ENCODE assay signal across 30 cellular contexts in genomic region chr16:56415849-56416248, GRCh38. TPM values are rescaled to one million over a fixed set of nuclear protein-coding genes. Genes with fewer than 3 reads are reported as not detected.
A peak's percentile ranks its signal among the peaks of the same experiment; 100 is the strongest.
DNase-seq lines count a peak whose midpoint lies in the region; ATAC-seq and TF ChIP-seq lines count a peak whose summit lies in the region.
"Had no signal": no experiment of that assay in that cellular context is flagged by ENCODE, and none has a peak within 500 bp of the region (broad histone marks: within the 10 kb centered on the region; RNA-seq: fewer than 3 reads in every experiment).

No MANE protein-coding gene starts in this region.

- H3K9me3 ChIP-seq in upper lobe of right lung = no peaks in the 10 kb centered on the region
- no peaks in the 10 kb centered on the region for H3K9me3 ChIP-seq in left lung
- H3K9me3 ChIP-seq: thyroid gland had no signal

- no peaks in the 10 kb centered on the region for H3K27me3 Mint-ChIP-seq in activated naive CD4-positive, alpha-beta T cell treated with anti-CD3 and anti-CD28 coated beads, Interleukin-2, amount 50 U/mL, for 24 hours
- no peaks in the 10 kb centered on the region for H3K27me3 Mint-ChIP-seq in central memory CD8-positive, alpha-beta T cell
- H3K27me3 Mint-ChIP-seq: activated T-cell treated with anti-CD3 and anti-CD28 coated beads, Interleukin-2, amount 50 U/mL, for 24 hours; stimulated activated naive CD8-positive, alpha-beta T cell treated with anti-CD3 and anti-CD28 coated beads, Interleukin-15, amount 100 ng/mL, for 72 hours had no signal

- no peak for TF ChIP-seq CTCF in upper lobe of right lung (IDR thresholded peaks at IDR 0.05)
- no peak for TF ChIP-seq CTCF in left lung (IDR thresholded peaks at IDR 0.05)

- H3K4me1 ChIP-seq in upper lobe of right lung (no peaks in the 10 kb centered on the region), left lung (peaks cover 0 to 17% of the 10 kb centered on the region in 2 donors)

- H3K4me3 Mint-ChIP-seq in activated naive CD4-positive, alpha-beta T cell treated with anti-CD3 and anti-CD28 coated beads, Interleukin-2, amount 50 U/mL, for 24 hours = no peak overlapping the region
- H3K4me3 Mint-ChIP-seq in central memory CD8-positive, alpha-beta T cell = no peak overlapping the region
- H3K4me3 Mint-ChIP-seq: activated T-cell treated with anti-CD3 and anti-CD28 coated beads, Interleukin-2, amount 50 U/mL, for 24 hours; endodermal cell; nephron; stimulated activated naive CD8-positive, alpha-beta T cell treated with anti-CD3 and anti-CD28 coated beads, Interleukin-15, amount 100 ng/mL, for 72 hours; T-helper 2 cell treated with Interferon-gamma antibody and Interleukin-4, amounts not matched to agents 5 μg/mL and 100 μg/mL, for 36 hours had no signal

- no peak overlapping the region for H3K4me3 ChIP-seq in upper lobe of right lung
- no peak overlapping the region for H3K4me3 ChIP-seq in left lung
- H3K4me3 ChIP-seq: cardiac muscle cell, coronary artery, thyroid gland had no signal

- no peak for DNase-seq in activated naive CD4-positive, alpha-beta T cell treated with Interleukin-2 at 50 U/mL for 16 hours
- peak; percentile 55 for DNase-seq in NOMO-1 treated with DMSO at 0.1 percent for 48 hours (lab: John Stamatoyannopoulos, UW; ENCODE audit: unreplicated experiment)
- no peak for DNase-seq in central memory CD8-positive, alpha-beta T cell (ENCODE audit: low spot score in 2 of 2)
- no peak for DNase-seq in upper lobe of right lung
- no peak for DNase-seq in left lung
- DNase-seq: activated CD4-positive, alpha-beta T cell treated with anti-CD3 and anti-CD28 coated beads for 4 hours; activated gamma-delta T cell; activated T-cell treated with anti-CD3 and anti-CD28 coated beads, Interleukin-2, amount 50 U/mL, for 24 hours; AML-193; endodermal cell; glutamatergic neuron; H7; left colon; mammary epithelial cell; NCI-H1105 treated with DMSO at 0.1 percent for 48 hours; NCI-H187 treated with DMSO at 0.1 percent for 48 hours; NCI-H2171 treated with DMSO at 0.1 percent for 48 hours; NCI-H510A; SHP77; small intestine; stimulated activated naive CD8-positive, alpha-beta T cell treated with anti-CD3 and anti-CD28 coated beads, Interleukin-15, amount 100 ng/mL, for 72 hours; thyroid gland had no signal

- H3K36me3 ChIP-seq in upper lobe of right lung (peaks cover 18% of the 10 kb centered on the region), left lung (peaks cover 0 to 19% of the 10 kb centered on the region in 2 donors)
- H3K36me3 ChIP-seq: cardiac muscle cell, thyroid gland had no signal

- peaks cover 25% of the 10 kb centered on the region for H3K4me1 Mint-ChIP-seq in activated naive CD4-positive, alpha-beta T cell treated with anti-CD3 and anti-CD28 coated beads, Interleukin-2, amount 50 U/mL, for 24 hours
- H3K4me1 Mint-ChIP-seq in central memory CD8-positive, alpha-beta T cell = peaks cover 26% of the 10 kb centered on the region

- no peak overlapping the region for H3K27ac ChIP-seq in upper lobe of right lung
- no peak overlapping the region for H3K27ac ChIP-seq in left lung
- H3K27ac ChIP-seq: cardiac muscle cell, coronary artery, thyroid gland had no signal

- no peaks in the 10 kb centered on the region for H3K9me3 Mint-ChIP-seq in activated naive CD4-positive, alpha-beta T cell treated with anti-CD3 and anti-CD28 coated beads, Interleukin-2, amount 50 U/mL, for 24 hours
- H3K9me3 Mint-ChIP-seq in central memory CD8-positive, alpha-beta T cell = no peaks in the 10 kb centered on the region
- H3K9me3 Mint-ChIP-seq: activated T-cell treated with anti-CD3 and anti-CD28 coated beads, Interleukin-2, amount 50 U/mL, for 24 hours; endodermal cell; nephron; stimulated activated naive CD8-positive, alpha-beta T cell treated with anti-CD3 and anti-CD28 coated beads, Interleukin-15, amount 100 ng/mL, for 72 hours; T-helper 2 cell treated with Interferon-gamma antibody and Interleukin-4, amounts not matched to agents 5 μg/mL and 100 μg/mL, for 36 hours had no signal

- H3K36me3 Mint-ChIP-seq in activated naive CD4-positive, alpha-beta T cell treated with anti-CD3 and anti-CD28 coated beads, Interleukin-2, amount 50 U/mL, for 24 hours = peaks cover 8% of the 10 kb centered on the region
- peaks cover 21% of the 10 kb centered on the region for H3K36me3 Mint-ChIP-seq in central memory CD8-positive, alpha-beta T cell (ENCODE audit: insufficient read depth)

- peak overlapping the region; percentile 19 for H3K27ac Mint-ChIP-seq in activated naive CD4-positive, alpha-beta T cell treated with anti-CD3 and anti-CD28 coated beads, Interleukin-2, amount 50 U/mL, for 24 hours
- H3K27ac Mint-ChIP-seq in central memory CD8-positive, alpha-beta T cell (ENCODE audit: low read depth) = peak overlapping the region; percentile 22
- H3K27ac Mint-ChIP-seq: activated T-cell treated with anti-CD3 and anti-CD28 coated beads, Interleukin-2, amount 50 U/mL, for 24 hours; endodermal cell; nephron; stimulated activated naive CD8-positive, alpha-beta T cell treated with anti-CD3 and anti-CD28 coated beads, Interleukin-15, amount 100 ng/mL, for 72 hours; T-helper 2 cell treated with Interferon-gamma antibody and Interleukin-4, amounts not matched to agents 5 μg/mL and 100 μg/mL, for 36 hours had no signal

- H3K27me3 ChIP-seq in upper lobe of right lung (no peaks in the 10 kb centered on the region), left lung (no peaks in the 10 kb centered on the region)
- H3K27me3 ChIP-seq: cardiac muscle cell, thyroid gland had no signal

- intact Hi-C loops in upper lobe of right lung (cut with DNase I) (no loop called here), left lung (cut with DNase I) (no loop called here)

- no peak for ATAC-seq in central memory CD8-positive, alpha-beta T cell (replicated peaks; ENCODE audit: extremely low read depth, poor library complexity, severe bottlenecking)
- peak; percentile 21 for ATAC-seq in upper lobe of right lung
- no peak for ATAC-seq in GM21515 (IDR thresholded peaks at IDR 0.05; ENCODE audit: unreplicated experiment)
- no peak for ATAC-seq in left lung
- no peak for ATAC-seq in HG03442 (IDR thresholded peaks at IDR 0.05; ENCODE audit: unreplicated experiment)
- ATAC-seq: left colon; Panc1; stimulated activated naive CD8-positive, alpha-beta T cell treated with anti-CD3 and anti-CD28 coated beads, Interleukin-15, amount 100 ng/mL, for 72 hours had no signal

RNA-seq across cellular contexts. Expression of gene AMFR, which starts 9.5 kb away (rescaled TPM):
- 89.8 TPM for total RNA-seq in upper lobe of right lung
- total RNA-seq in left lung = 10 to 100 TPM; 69.3 to 73.1 TPM

RNA-seq across cellular contexts. Expression of gene NUDT21, which starts 35.3 kb away (rescaled TPM):
- 77.2 TPM for total RNA-seq in upper lobe of right lung
- 10 to 100 TPM; 80.8 to 89.4 TPM for total RNA-seq in left lung

RNA-seq across cellular contexts. Expression of gene OGFOD1, which starts 35.5 kb away (rescaled TPM):
- total RNA-seq in upper lobe of right lung = 34.4 TPM
- 10 to 100 TPM; 31.7 to 35.1 TPM for total RNA-seq in left lung
